ENCODE assay signal across 26 cellular contexts in the genomic region with DNA sequence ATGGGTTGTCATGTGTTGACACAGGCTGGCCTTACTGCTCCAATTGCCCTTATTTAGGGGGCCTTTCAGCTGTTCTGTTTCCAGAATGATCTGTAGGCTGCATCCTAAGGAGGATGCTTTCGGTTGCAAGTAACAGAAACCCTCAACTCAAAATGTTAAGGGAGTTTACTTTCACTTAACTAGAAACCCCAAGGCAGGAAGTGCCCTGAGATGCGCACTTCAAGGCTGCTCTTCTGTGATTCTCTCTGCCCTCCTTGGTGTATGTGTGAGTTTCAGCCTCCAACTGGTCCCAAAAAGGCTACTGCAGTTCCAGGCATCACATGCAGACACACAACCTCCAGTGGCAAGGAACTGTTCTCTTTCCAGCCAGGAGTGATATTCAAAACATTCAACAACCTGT.
"Had no signal": no experiment of that assay in that cellular context is flagged by ENCODE, and none has a peak within 500 bp of the region (broad histone marks: within the 10 kb centered on the region; RNA-seq: fewer than 3 reads in every experiment).

No MANE protein-coding gene starts in this region.

- ATAC-seq: PC-3, SK-N-SH treated with all-trans-retinoic acid at 6 μM for 48 hours, WTC11 had no signal

- H3K4me3 ChIP-seq: breast epithelium, colonic mucosa, SJSA1 had no signal

- H3K27ac Mint-ChIP-seq: activated naive CD4-positive, alpha-beta T cell treated with anti-CD3 and anti-CD28 coated beads, Interleukin-2, amount 10 ng/mL, durations not matched to agents 7 days and 5 days; activated T-helper 2 cell treated with anti-CD3 and anti-CD28 coated beads, Interferon-gamma antibody, Interleukin-2, Interleukin-4, amounts not matched to agents 10 μg/mL and 5 μg/mL and 100 μg/mL, durations not matched to agents 14 hours and 24 hours and 36 hours; T-helper 1 cell treated with Interleukin-12 subunit alpha and Interleukin-12 subunit beta and Interleukin-4 antibody, amounts not matched to agents 30 μg/mL and 1 μg/mL, for 36 hours had no signal

- H3K9me3 Mint-ChIP-seq: activated T-helper 2 cell treated with anti-CD3 and anti-CD28 coated beads, Interferon-gamma antibody, Interleukin-2, Interleukin-4, amounts not matched to agents 10 μg/mL and 5 μg/mL and 100 μg/mL, durations not matched to agents 14 hours and 24 hours and 36 hours had no signal

- H3K4me1 ChIP-seq: breast epithelium, colonic mucosa, SJSA1 had no signal

- H3K36me3 ChIP-seq: breast epithelium, colonic mucosa, SJSA1 had no signal

- H3K36me3 Mint-ChIP-seq: activated naive CD4-positive, alpha-beta T cell treated with anti-CD3 and anti-CD28 coated beads, Interleukin-2, amount 10 ng/mL, durations not matched to agents 7 days and 5 days had no signal

- H3K4me3 Mint-ChIP-seq: activated naive CD4-positive, alpha-beta T cell treated with anti-CD3 and anti-CD28 coated beads, Interleukin-2, amount 10 ng/mL, durations not matched to agents 7 days and 5 days; T-helper 1 cell treated with Interleukin-12 subunit alpha and Interleukin-12 subunit beta and Interleukin-4 antibody, amounts not matched to agents 30 μg/mL and 1 μg/mL, for 36 hours; WTC11 had no signal

- H3K27ac ChIP-seq: breast epithelium, colonic mucosa, SJSA1 had no signal

- H3K9me3 ChIP-seq: colonic mucosa, SJSA1 had no signal

- H3K27me3 ChIP-seq: colonic mucosa, SJSA1 had no signal

- DNase-seq: activated CD4-positive, alpha-beta T cell treated with anti-CD3 and anti-CD28 coated beads, Interleukin-2, amount 50 U/mL, for 48 hours; activated CD4-positive, CD25-positive, alpha-beta regulatory T cell treated with anti-CD3 and anti-CD28 coated beads, Interleukin-2, amount 50 U/mL, for 72 hours; activated gamma-delta T cell treated with Interleukin-2 at 50 U/mL for 16 hours; activated naive CD4-positive, alpha-beta T cell treated with anti-CD3 and anti-CD28 coated beads, Interleukin-2, amount 10 ng/mL, durations not matched to agents 7 days and 5 days; activated T-cell treated with anti-CD3 and anti-CD28 coated beads for 4 hours; activated T-cell treated with anti-CD3 and anti-CD28 coated beads, Interleukin-2, amount 50 U/mL, for 48 hours; aorta; colonic mucosa; KBM-7; NCI-H1092; NCI-H1417; NCI-H1930; NCI-H2171 treated with DMSO at 0.1 percent for 48 hours; NCI-H345; NCI-H510A; NCI-H526 treated with DMSO at 0.1 percent for 48 hours; NCI-H82; PC-3; SHP77; SW 1271 had no signal
